In the genomic region with DNA sequence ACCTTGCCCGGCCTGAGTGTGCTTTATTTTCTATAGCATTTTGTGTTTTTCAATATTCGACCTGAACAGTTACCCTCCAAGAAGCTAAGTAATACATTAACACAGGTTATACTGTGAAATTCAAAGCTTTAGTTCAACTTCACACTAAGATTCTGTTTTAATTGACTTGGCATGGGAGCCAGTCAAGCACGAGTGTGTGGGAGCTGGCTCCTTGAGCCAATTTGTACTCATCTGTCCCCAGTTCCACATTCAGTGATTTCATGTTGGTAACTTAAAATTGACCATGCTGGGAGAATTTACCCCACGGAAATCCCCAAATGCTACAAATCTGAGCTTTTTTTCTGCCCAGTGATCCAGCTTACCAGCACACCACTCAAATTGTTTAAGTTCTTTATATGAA, we compare ENCODE assay signal across 19 cellular contexts. TPM values are rescaled to one million over a fixed set of nuclear protein-coding genes. Genes with fewer than 3 reads are reported as not detected.
DNase-seq lines count a peak whose midpoint lies in the region; ATAC-seq, FAIRE-seq and TF ChIP-seq lines count a peak whose summit lies in the region.
"Had no signal": no experiment of that assay in that cellular context is flagged by ENCODE, and none has a peak within 500 bp of the region (broad histone marks: within the 10 kb centered on the region; RNA-seq: fewer than 3 reads in every experiment).

No MANE protein-coding gene starts in this region.

- no peak for TF ChIP-seq POLR2A in GM12892 (IDR thresholded peaks at IDR 0.05; ENCODE audit: low read depth, low read length)

- peak; percentile 61 for FAIRE-seq in GM12892 (lab: Jason Lieb, UNC)
- FAIRE-seq: A549 had no signal

- H3K4me1 Mint-ChIP-seq in T-helper 17 cell = no peaks in the 10 kb centered on the region
- H3K4me1 Mint-ChIP-seq: CD14-positive monocyte, IgD-negative memory B cell had no signal

- no peaks in the 10 kb centered on the region for H3K9me3 ChIP-seq in T-helper 17 cell (ENCODE audit: control insufficient read depth, low read length, poor library complexity, severe bottlenecking)
- H3K9me3 ChIP-seq: A549, ascending aorta, spleen, upper lobe of left lung had no signal

- DNase-seq in GM12892 (ENCODE audit: insufficient read length) = no peak
- no peak for DNase-seq in stimulated activated CD4-positive, alpha-beta T cell treated with anti-CD3 and anti-CD28 coated beads, Interleukin-4, amount 100 ng/mL, for 4 hours
- no peak for DNase-seq in mesenteric fat pad (ENCODE audit: low spot score)
- no peak for DNase-seq in effector CD8-positive, alpha-beta T cell (lab: John Stamatoyannopoulos, UW)
- DNase-seq in T-helper 17 cell = no peak
- DNase-seq: foreskin melanocyte; NCI-H2107; spleen; stimulated activated naive CD4-positive, alpha-beta T cell treated with Interleukin-2 at 50 U/mL for 16 hours had no signal

- H3K36me3 Mint-ChIP-seq in T-helper 17 cell (ENCODE audit: low read depth) = no peaks in the 10 kb centered on the region
- H3K36me3 Mint-ChIP-seq: CD14-positive monocyte, IgD-negative memory B cell had no signal

- H3K4me3 Mint-ChIP-seq in T-helper 17 cell = no peak overlapping the region
- H3K4me3 Mint-ChIP-seq: CD14-positive monocyte had no signal

- peak; percentile 13 for ATAC-seq in GM19328 (IDR thresholded peaks at IDR 0.05; ENCODE audit: unreplicated experiment)
- peak; percentile 75 for ATAC-seq in HG02759 (IDR thresholded peaks at IDR 0.05; ENCODE audit: unreplicated experiment)
- ATAC-seq in HG03565 (IDR thresholded peaks at IDR 0.05; ENCODE audit: unreplicated experiment) = peak; percentile 25
- no peak for ATAC-seq in T-helper 17 cell
- ATAC-seq: A549, HCT116 had no signal

- no peak overlapping the region for H3K27ac Mint-ChIP-seq in T-helper 17 cell
- H3K27ac Mint-ChIP-seq: CD14-positive monocyte, IgD-negative memory B cell, progenitor cell of endocrine pancreas had no signal

- peaks cover 19% of the 10 kb centered on the region for H3K27me3 Mint-ChIP-seq in T-helper 17 cell
- H3K27me3 Mint-ChIP-seq: progenitor cell of endocrine pancreas had no signal

RNA-seq across cellular contexts. Expression of a gene that starts 20.3 kb away (rescaled TPM):
- 8.9 TPM for polyA plus RNA-seq in GM12892 (2012; ENCODE audit: missing spikeins)
- total RNA-seq in mesenteric fat pad (7.2 TPM), T-helper 17 cell (not detected)
- polyA plus RNA-seq: CD14-positive monocyte, IgD-negative memory B cell had no signal
